Comparison of ENCODE assay signal across 29 cellular contexts in the genomic region with DNA sequence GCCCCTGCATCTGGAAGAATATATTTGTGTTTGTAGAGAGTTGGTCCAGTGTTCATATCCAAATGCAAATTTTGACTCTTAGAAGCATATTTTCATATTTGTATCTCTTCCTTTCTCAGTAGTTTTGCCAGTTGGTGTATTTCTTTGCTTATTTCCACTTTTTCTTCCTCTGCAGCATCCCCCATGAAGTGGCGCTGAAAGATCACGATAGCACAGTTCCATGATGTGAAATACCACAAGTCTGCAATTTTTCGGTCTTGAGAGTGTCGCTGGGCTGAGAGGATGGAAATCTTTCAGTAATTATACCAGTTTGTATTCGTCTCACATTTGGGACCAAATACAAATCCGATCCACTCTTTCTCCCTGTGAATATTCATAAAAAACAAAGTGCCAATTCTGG.
"Had no signal": no experiment of that assay in that cellular context is flagged by ENCODE, and none has a peak within 500 bp of the region (broad histone marks: within the 10 kb centered on the region; RNA-seq: fewer than 3 reads in every experiment).

No MANE protein-coding gene starts in this region.

- H3K36me3 Mint-ChIP-seq: activated CD4-positive, alpha-beta memory T cell treated with anti-CD3 and anti-CD28 coated beads for 36 hours; activated naive CD8-positive, alpha-beta T cell; WTC11 had no signal

- H3K9me3 ChIP-seq: breast epithelium, Peyer's patch, SJCRH30 had no signal

- H3K36me3 ChIP-seq: breast epithelium, Peyer's patch, SJCRH30 had no signal

- H3K27me3 ChIP-seq: breast epithelium, Peyer's patch had no signal

- H3K4me1 ChIP-seq: breast epithelium, Peyer's patch, SJCRH30 had no signal

- ATAC-seq: activated T-helper 17 cell treated with anti-CD3 and anti-CD28 coated beads, Interleukin-2, amount 50 U/mL, for 72 hours; T-helper 17 cell; WTC11 had no signal

- H3K27ac Mint-ChIP-seq: activated CD4-positive, alpha-beta memory T cell treated with anti-CD3 and anti-CD28 coated beads for 36 hours; activated naive CD4-positive, alpha-beta T cell treated with anti-CD3 and anti-CD28 coated beads for 36 hours; activated naive CD8-positive, alpha-beta T cell; activated T-helper 17 cell treated with anti-CD3 and anti-CD28 coated beads, Interleukin-2, amount 50 U/mL, for 72 hours; T-helper 17 cell; WTC11 had no signal

- H3K4me3 Mint-ChIP-seq: activated CD4-positive, alpha-beta memory T cell treated with anti-CD3 and anti-CD28 coated beads for 36 hours; activated naive CD4-positive, alpha-beta T cell treated with anti-CD3 and anti-CD28 coated beads for 36 hours; activated naive CD8-positive, alpha-beta T cell; activated T-helper 17 cell treated with anti-CD3 and anti-CD28 coated beads, Interleukin-2, amount 50 U/mL, for 72 hours; T-helper 17 cell; WTC11 had no signal

- H3K4me3 ChIP-seq: breast epithelium, Peyer's patch, SJCRH30 had no signal

- H3K27ac ChIP-seq: breast epithelium, Peyer's patch, RWPE1, SJCRH30 had no signal

- H3K4me1 Mint-ChIP-seq: activated T-helper 17 cell treated with anti-CD3 and anti-CD28 coated beads, Interleukin-2, amount 50 U/mL, for 72 hours; T-helper 17 cell had no signal

- DNase-seq: activated CD4-positive, alpha-beta memory T cell treated with anti-CD3 and anti-CD28 coated beads for 36 hours; activated CD4-positive, alpha-beta T cell treated with anti-CD3 and anti-CD28 coated beads for 48 hours; activated CD4-positive, CD25-positive, alpha-beta regulatory T cell treated with anti-CD3 and anti-CD28 coated beads, Interleukin-2, amount 50 U/mL, for 72 hours; activated CD8-positive, alpha-beta memory T cell treated with anti-CD3 and anti-CD28 coated beads for 24 hours; activated gamma-delta T cell; activated naive CD4-positive, alpha-beta T cell treated with anti-CD3 and anti-CD28 coated beads for 36 hours; activated T-cell treated with anti-CD3 and anti-CD28 coated beads for 4 hours; activated T-cell treated with anti-CD3 and anti-CD28 coated beads, Interleukin-2, amount 50 U/mL, for 48 hours; central memory CD4-positive, alpha-beta T cell; KG1; NCI-H1092; NCI-H1417 treated with DMSO at 0.1 percent for 48 hours; NCI-H1694; NCI-H2029 treated with DMSO at 0.1 percent for 48 hours; NCI-H345; NCI-H510A treated with DMSO at 0.1 percent for 48 hours; NCI-H69; NK-92 treated with Interleukin-12 subunit alpha and Interleukin-12 subunit beta, amount 100 ng/mL, for 24 hours; OCI-M1; Peyer's patch; Right ventricle myocardium superior; SJCRH30; T-helper 17 cell; T-helper 9 cell had no signal

- H3K9me3 Mint-ChIP-seq: activated CD4-positive, alpha-beta memory T cell treated with anti-CD3 and anti-CD28 coated beads for 36 hours; activated naive CD4-positive, alpha-beta T cell treated with anti-CD3 and anti-CD28 coated beads for 36 hours; activated T-helper 17 cell treated with anti-CD3 and anti-CD28 coated beads, Interleukin-2, amount 50 U/mL, for 72 hours had no signal

- H3K27me3 Mint-ChIP-seq: activated CD4-positive, alpha-beta memory T cell treated with anti-CD3 and anti-CD28 coated beads for 36 hours; activated naive CD8-positive, alpha-beta T cell; activated T-helper 17 cell treated with anti-CD3 and anti-CD28 coated beads, Interleukin-2, amount 50 U/mL, for 72 hours; T-helper 17 cell had no signal
